23 cellular contexts compared by ENCODE assay signal in the genomic region with DNA sequence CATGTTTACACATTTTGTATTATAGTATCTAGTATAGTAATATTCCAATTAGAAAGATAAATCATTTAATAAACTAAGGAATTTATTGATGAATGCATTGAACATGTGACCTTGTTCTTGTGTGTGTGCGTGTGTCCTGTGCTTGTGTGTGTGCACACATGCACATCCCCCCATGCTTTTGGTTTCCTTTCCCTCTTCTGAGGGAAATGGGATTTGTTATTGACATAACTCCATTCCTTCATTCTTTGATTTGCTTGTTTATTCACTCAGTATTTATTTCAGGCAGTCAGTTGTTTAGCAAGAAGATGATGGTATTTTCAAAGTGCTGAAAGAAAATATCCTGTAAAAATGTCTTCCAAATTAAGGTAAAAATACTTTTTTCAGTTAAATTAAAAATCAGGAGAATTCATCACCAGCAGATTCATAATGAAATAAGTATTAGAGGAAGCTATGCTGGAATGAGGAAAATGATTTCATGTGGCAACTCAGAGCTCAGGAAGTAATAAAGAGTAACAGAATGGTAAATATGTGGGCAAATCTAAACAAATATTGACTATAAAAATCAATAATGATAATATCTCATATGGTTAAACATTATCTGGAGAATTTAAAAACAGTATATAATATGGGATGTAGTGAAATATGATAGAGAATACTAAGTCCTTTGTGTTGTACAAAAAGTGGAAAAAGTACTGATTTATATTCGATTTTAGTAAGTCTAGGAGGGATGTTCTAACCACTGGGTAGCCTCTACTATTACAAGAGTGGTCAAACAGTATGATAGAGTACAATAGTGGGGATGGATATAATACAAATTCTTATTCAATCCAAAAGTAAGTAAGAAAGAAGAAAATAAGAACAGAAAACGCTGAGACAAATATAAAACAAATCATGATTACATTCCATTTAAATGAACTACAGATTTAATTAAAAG. TPM values are rescaled to one million over a fixed set of nuclear protein-coding genes. Genes with fewer than 3 reads are reported as not detected.
A peak's percentile ranks its signal among the peaks of the same experiment; 100 is the strongest.
DNase-seq lines count a peak whose midpoint lies in the region; ATAC-seq, FAIRE-seq and TF ChIP-seq lines count a peak whose summit lies in the region.
"Had no signal": no experiment of that assay in that cellular context is flagged by ENCODE, and none has a peak within 500 bp of the region (broad histone marks: within the 10 kb centered on the region; RNA-seq: fewer than 3 reads in every experiment).

No MANE protein-coding gene starts in this region.

- FAIRE-seq in RCC 7860 (lab: Jason Lieb, UNC), result peak; percentile 10

- no peaks in the 10 kb centered on the region for H3K9me3 ChIP-seq in right lobe of liver
- H3K9me3 ChIP-seq: BLaER1, SJCRH30 had no signal

- peak; percentile 39 for DNase-seq in DMS53 (lab: John Stamatoyannopoulos, UW)
- no peak for DNase-seq in RCC 7860 (ENCODE audit: low spot score)
- no peak for DNase-seq in right lobe of liver
- DNase-seq in DMS 273 (lab: John Stamatoyannopoulos, UW; ENCODE audit: unreplicated experiment), result no peak
- DNase-seq in stimulated activated CD4-positive, alpha-beta T cell treated with anti-CD3 and anti-CD28 coated beads, Interleukin-12 subunit alpha, Interleukin-12 subunit beta, amount 100 ng/mL, for 4 hours, result no peak
- no peak for DNase-seq in inferior parietal cortex (ENCODE audit: extremely low spot score)
- DNase-seq: CD4-positive, alpha-beta T cell; DMS 273 treated with DMSO at 0.1 percent for 48 hours; Karpas-422; MV-4-11; NCI-H1105; NCI-H146; NCI-H1930; NCI-H2107; NCI-H446; NCI-H524 treated with DMSO at 0.1 percent for 48 hours; NCI-H774; SJCRH30 had no signal

- H3K27ac ChIP-seq in 22Rv1, result peak overlapping the region; percentile 86
- peak overlapping the region; percentile 3 to 26 (median 22) for H3K27ac ChIP-seq in right lobe of liver
- H3K27ac ChIP-seq: BLaER1, SJCRH30 had no signal

- TF ChIP-seq POLR2A in right lobe of liver (IDR thresholded peaks at IDR 0.05), result no peak

- TF ChIP-seq CTCF in 22Rv1 (IDR thresholded peaks at IDR 0.05) (no peak), right lobe of liver (IDR thresholded peaks at IDR 0.05) (no peak)

- ATAC-seq in right lobe of liver, result peak; percentile 28 to 69 (median 58)
- ATAC-seq: HCT116, Right ventricle myocardium inferior, SK-N-SH treated with all-trans-retinoic acid at 6 μM for 48 hours had no signal

- H3K4me1 ChIP-seq in right lobe of liver, result peaks cover 0 to 46% (median 11%) of the 10 kb centered on the region in 4 donors

- intact Hi-C loops in right lobe of liver (cut with DNase I), result no loop called here

- 41% methylated on average over 3 of the region's 3 CpGs for WGBS in right lobe of liver (ENCODE audit: insufficient coverage, low coverage, low lambda C conversion rate, missing lambda C conversion rate)

- no peaks in the 10 kb centered on the region for H3K36me3 ChIP-seq in right lobe of liver
- H3K36me3 ChIP-seq: BLaER1, SJCRH30 had no signal

- H3K4me3 ChIP-seq in right lobe of liver, result no peak overlapping the region
- H3K4me3 ChIP-seq: BLaER1, SJCRH30 had no signal

- H3K27me3 ChIP-seq in right lobe of liver, result no peaks in the 10 kb centered on the region
- H3K27me3 ChIP-seq: BLaER1 had no signal

RNA-seq across cellular contexts. Expression of a gene that starts 35.2 kb away (rescaled TPM):
- total RNA-seq in right lobe of liver, result 10 to 100 TPM in 4 of 6 experiments, 1 to 10 TPM in 2; 3.7 to 22.8 (median 10.7) TPM
